1 cellular context compared by ENCODE assay signal in genomic region chr5:151225475-151225874, GRCh38.
TF ChIP-seq lines count a peak whose summit lies in the region.

No MANE protein-coding gene starts in this region.

TF ChIP-seq in GM23338, 12 proteins besides CTCF, POLR2A, EP300 and RAD21:
- TF ChIP-seq ZNF462 (CRISPR knock-in tag; IDR thresholded peaks at IDR 0.05) (no peak), EZH2 (IDR thresholded peaks at IDR 0.05; ENCODE audit: low read depth, unreplicated experiment) (no peak), ZNF114 (CRISPR knock-in tag; IDR thresholded peaks at IDR 0.05) (no peak), JUNB (IDR thresholded peaks at IDR 0.05; ENCODE audit: unreplicated experiment) (no peak), CREB1 (CRISPR knock-in tag; IDR thresholded peaks at IDR 0.05; ENCODE audit: low read depth) (no peak)
